In the genomic region with DNA sequence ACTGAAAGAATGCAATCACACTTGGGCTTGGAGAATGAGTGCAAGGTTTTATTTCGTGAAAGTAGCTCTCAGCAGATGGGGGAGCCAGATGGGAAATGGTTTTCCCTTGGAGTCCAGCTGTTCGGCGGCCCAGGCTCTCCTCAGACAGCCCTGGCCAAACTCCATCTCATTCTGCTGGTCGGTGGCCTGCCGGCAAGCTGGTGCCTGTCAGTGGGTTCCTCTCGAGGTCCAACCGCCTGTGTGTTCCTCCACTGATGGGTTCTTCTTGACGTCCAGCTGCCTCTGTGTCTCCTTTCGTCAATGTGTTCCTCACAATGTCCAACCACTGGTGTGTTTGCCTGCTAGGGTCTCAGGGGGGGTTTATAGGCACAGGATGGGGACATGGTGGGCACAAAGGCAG, we compare ENCODE assay signal across 3 cellular contexts.
"Had no signal": no experiment of that assay in that cellular context is flagged by ENCODE, and none has a peak within 500 bp of the region (broad histone marks: within the 10 kb centered on the region; RNA-seq: fewer than 3 reads in every experiment).

No MANE protein-coding gene starts in this region.

- ATAC-seq: GM12878 had no signal

- DNase-seq: GDM1, GF-D8 had no signal
